In the genomic region with DNA sequence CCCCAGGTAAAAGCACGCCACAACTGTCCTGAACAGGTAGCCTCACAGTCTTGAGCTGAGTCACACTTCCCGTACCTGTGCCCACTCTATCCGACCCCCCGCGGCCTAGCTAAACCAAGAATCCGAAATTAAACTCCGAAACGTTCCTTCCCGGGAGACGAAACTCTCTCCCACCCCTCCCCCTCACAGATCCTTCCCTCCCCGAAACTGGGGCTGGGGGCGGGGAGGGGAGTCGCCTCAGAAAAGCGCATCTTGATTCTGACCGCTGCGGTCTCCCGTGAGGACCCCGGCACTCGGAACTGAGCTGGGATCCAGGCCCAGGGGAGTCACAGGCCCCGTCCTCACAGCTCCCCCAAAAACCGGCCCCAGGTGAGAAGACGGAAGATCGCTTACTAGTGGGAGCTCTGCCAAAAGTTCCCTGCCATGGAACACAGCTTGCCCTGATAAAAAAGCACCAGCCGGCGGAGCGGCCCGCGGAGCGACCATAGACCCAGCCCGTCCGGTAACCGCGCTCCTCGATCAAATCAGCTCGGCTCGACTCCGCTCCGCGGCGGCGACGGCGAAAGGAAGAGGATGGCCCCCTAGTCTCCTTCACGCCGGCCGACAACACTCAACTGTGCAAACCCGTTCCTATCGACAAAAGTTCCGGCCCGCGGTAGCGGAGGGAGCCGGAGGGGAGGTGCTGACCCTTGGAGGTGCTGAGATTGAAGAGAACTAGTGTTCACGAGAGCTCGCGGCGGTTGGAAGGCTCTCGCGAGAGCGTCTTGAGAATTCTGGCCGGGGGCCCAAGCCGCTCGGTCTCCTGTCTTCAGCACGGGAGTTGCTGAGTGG, we compare ENCODE assay signal across 8 cellular contexts.
A peak's percentile ranks its signal among the peaks of the same experiment; 100 is the strongest.
DNase-seq lines count a peak whose midpoint lies in the region; ATAC-seq lines count a peak whose summit lies in the region.

A gene with protein sequence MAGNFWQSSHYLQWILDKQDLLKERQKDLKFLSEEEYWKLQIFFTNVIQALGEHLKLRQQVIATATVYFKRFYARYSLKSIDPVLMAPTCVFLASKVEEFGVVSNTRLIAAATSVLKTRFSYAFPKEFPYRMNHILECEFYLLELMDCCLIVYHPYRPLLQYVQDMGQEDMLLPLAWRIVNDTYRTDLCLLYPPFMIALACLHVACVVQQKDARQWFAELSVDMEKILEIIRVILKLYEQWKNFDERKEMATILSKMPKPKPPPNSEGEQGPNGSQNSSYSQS (minus strand): TSS at position 558 of the 831 bp plus-strand sequence. CDS start 133 bp downstream, at position 425.

- ATAC-seq in GM18909 (IDR thresholded peaks at IDR 0.05; ENCODE audit: poor library complexity, unreplicated experiment) (peak; percentile 100), HG03175 (IDR thresholded peaks at IDR 0.05; ENCODE audit: unreplicated experiment) (peak; percentile 97)
- ATAC-seq in activated CD4-positive, CD25-positive, alpha-beta regulatory T cell treated with anti-CD3 and anti-CD28 coated beads, Interleukin-2, amount 50 U/mL, for 24 hours: peak; percentile 98

- peak; percentile 95 for DNase-seq in AG08395 (ENCODE audit: low spot score)
- peak; percentile 94 for DNase-seq in NCI-H345 (lab: John Stamatoyannopoulos, UW)
- DNase-seq in cerebellar cortex (ENCODE audit: low spot score): peak; percentile 94
- DNase-seq in islet precursor cell: peak; percentile 98
- DNase-seq in stimulated activated CD4-positive, alpha-beta T cell treated with anti-CD3 and anti-CD28 coated beads, Interleukin-12 subunit alpha, Interleukin-12 subunit beta, amount 100 ng/mL, for 48 hours (ENCODE audit: low read depth in 2 of 3, low spot score in 1 of 3): peak; percentile 85 to 93 (median 87)

Comparison
In these comparisons a context has a peak if more than half of its experiments do, and no peak if none do; other contexts are left out.
1. Peak in every context shown above with its lines: DNase-seq and ATAC-seq.